22 cellular contexts compared by ENCODE assay signal in the genomic region with DNA sequence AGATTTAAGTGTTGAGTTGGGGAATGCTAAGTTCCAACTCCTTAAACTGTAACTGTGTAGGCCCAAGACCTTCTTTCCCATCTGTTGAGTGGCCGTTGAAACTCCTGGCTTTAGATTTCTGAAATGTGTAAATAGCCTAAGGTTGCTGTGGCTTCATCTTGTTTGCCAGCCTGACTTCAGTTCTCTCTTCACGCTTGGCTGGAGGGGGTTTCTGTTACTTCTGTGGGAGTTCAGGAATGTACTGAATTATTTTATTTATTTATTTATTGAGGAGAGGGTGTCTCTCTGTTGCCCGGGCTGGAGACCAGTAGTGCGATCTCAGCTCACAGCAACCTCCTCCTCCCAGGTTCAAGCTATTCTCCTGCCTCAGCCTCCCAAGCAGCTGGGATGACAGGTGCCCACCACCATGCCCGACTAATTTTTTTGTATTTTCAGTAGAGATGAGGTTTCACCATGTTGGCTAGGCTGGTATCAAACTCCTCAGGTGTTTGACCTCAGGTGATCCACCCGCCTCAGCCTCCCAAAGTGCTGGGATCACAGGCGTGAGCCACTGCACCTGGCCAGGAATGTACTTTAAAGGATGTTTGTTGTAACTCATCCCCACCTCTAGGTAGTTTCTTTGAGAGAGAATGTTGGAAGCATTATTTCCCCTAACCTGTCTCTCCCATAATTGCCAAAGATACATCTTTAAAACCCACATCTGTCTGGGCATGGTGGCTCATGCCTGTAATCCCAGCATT. TPM values are rescaled to one million over a fixed set of nuclear protein-coding genes. Genes with fewer than 3 reads are reported as not detected.
"Had no signal": no experiment of that assay in that cellular context is flagged by ENCODE, and none has a peak within 500 bp of the region (broad histone marks: within the 10 kb centered on the region; RNA-seq: fewer than 3 reads in every experiment).

No MANE protein-coding gene starts in this region.

- H3K27me3 Mint-ChIP-seq: progenitor cell of endocrine pancreas had no signal

- H3K4me1 ChIP-seq: foreskin keratinocyte, neural progenitor cell, upper lobe of right lung had no signal

- H3K9me3 Mint-ChIP-seq: activated CD4-positive, alpha-beta memory T cell treated with anti-CD3 and anti-CD28 coated beads for 36 hours; activated naive CD4-positive, alpha-beta T cell treated with anti-CD3 and anti-CD28 coated beads for 36 hours; activated naive CD8-positive, alpha-beta T cell treated with anti-CD3 and anti-CD28 coated beads, Interleukin-2, amount 10 ng/mL, durations not matched to agents 7 days and 5 days; dendritic cell treated with granulocyte-macrophage colony-stimulating factor and Interleukin-4, amounts not matched to agents 40 ng/mL and 50 ng/mL, for 4 days; naive thymus-derived CD4-positive, alpha-beta T cell; neural progenitor cell had no signal

- H3K4me3 ChIP-seq: body of pancreas, neural progenitor cell, upper lobe of right lung had no signal

- ATAC-seq: activated T-cell treated with anti-CD3 and anti-CD28 coated beads, Interleukin-2, amount 50 U/mL, for 72 hours; body of pancreas; foreskin keratinocyte; naive thymus-derived CD4-positive, alpha-beta T cell; stimulated activated naive CD8-positive, alpha-beta T cell treated with anti-CD3 and anti-CD28 coated beads, Interleukin-15, Interleukin-2, amounts not matched to agents 100 U/mL and 50 U/mL, for 24 hours; T-helper 17 cell; upper lobe of right lung had no signal

- H2AFZ ChIP-seq: neural progenitor cell had no signal

- FAIRE-seq: endometrium, kidney had no signal

- H3K27ac Mint-ChIP-seq: activated CD4-positive, alpha-beta memory T cell treated with anti-CD3 and anti-CD28 coated beads for 36 hours; activated naive CD4-positive, alpha-beta T cell treated with anti-CD3 and anti-CD28 coated beads for 36 hours; activated naive CD8-positive, alpha-beta T cell treated with anti-CD3 and anti-CD28 coated beads, Interleukin-2, amount 10 ng/mL, durations not matched to agents 7 days and 5 days; activated T-cell treated with anti-CD3 and anti-CD28 coated beads, Interleukin-2, amount 50 U/mL, for 72 hours; dendritic cell treated with granulocyte-macrophage colony-stimulating factor and Interleukin-4, amounts not matched to agents 40 ng/mL and 50 ng/mL, for 4 days; naive thymus-derived CD4-positive, alpha-beta T cell; neural progenitor cell; progenitor cell of endocrine pancreas; T-helper 17 cell had no signal

- H3K27me3 ChIP-seq: body of pancreas, upper lobe of right lung had no signal

- H3K4me2 ChIP-seq: neural progenitor cell had no signal

- H3K9me3 ChIP-seq: body of pancreas, upper lobe of right lung had no signal

- DNase-seq: activated CD4-positive, alpha-beta memory T cell treated with anti-CD3 and anti-CD28 coated beads for 36 hours; activated CD4-positive, alpha-beta T cell treated with anti-CD3 and anti-CD28 coated beads for 48 hours; activated effector memory CD4-positive, alpha-beta T cell treated with Interleukin-2 at 50 U/mL for 16 hours; activated naive CD4-positive, alpha-beta T cell treated with anti-CD3 and anti-CD28 coated beads for 36 hours; activated naive CD8-positive, alpha-beta T cell treated with anti-CD3 and anti-CD28 coated beads, Interleukin-2, amount 10 ng/mL, durations not matched to agents 7 days and 5 days; activated T-cell treated with anti-CD3 and anti-CD28 coated beads, Interleukin-2, amount 50 U/mL, for 72 hours; amniotic stem cell; body of pancreas; effector CD4-positive, alpha-beta T cell; foreskin keratinocyte; kidney; mesendoderm; naive thymus-derived CD4-positive, alpha-beta T cell; stimulated activated CD4-positive, alpha-beta T cell treated with anti-CD3 and anti-CD28 coated beads, Interleukin-4, amount 100 ng/mL, for 1 hour; stimulated activated naive CD8-positive, alpha-beta T cell treated with anti-CD3 and anti-CD28 coated beads, Interleukin-15, Interleukin-2, amounts not matched to agents 100 U/mL and 50 U/mL, for 24 hours; SW 1271; T-helper 17 cell; upper lobe of right lung had no signal

- H3K4me1 Mint-ChIP-seq: activated naive CD8-positive, alpha-beta T cell treated with anti-CD3 and anti-CD28 coated beads, Interleukin-2, amount 10 ng/mL, durations not matched to agents 7 days and 5 days; naive thymus-derived CD4-positive, alpha-beta T cell had no signal

- H3K36me3 ChIP-seq: neural progenitor cell, upper lobe of right lung had no signal

- H3K4me3 Mint-ChIP-seq: activated CD4-positive, alpha-beta memory T cell treated with anti-CD3 and anti-CD28 coated beads for 36 hours; activated naive CD4-positive, alpha-beta T cell treated with anti-CD3 and anti-CD28 coated beads for 36 hours; activated naive CD8-positive, alpha-beta T cell treated with anti-CD3 and anti-CD28 coated beads, Interleukin-2, amount 10 ng/mL, durations not matched to agents 7 days and 5 days; activated T-cell treated with anti-CD3 and anti-CD28 coated beads, Interleukin-2, amount 50 U/mL, for 72 hours; dendritic cell treated with granulocyte-macrophage colony-stimulating factor and Interleukin-4, amounts not matched to agents 40 ng/mL and 50 ng/mL, for 4 days; naive thymus-derived CD4-positive, alpha-beta T cell; neural progenitor cell; T-helper 17 cell had no signal

- H3K9ac ChIP-seq: neural progenitor cell had no signal

- H3K27ac ChIP-seq: body of pancreas, foreskin keratinocyte, neural progenitor cell, upper lobe of right lung had no signal

- H3K36me3 Mint-ChIP-seq: activated CD4-positive, alpha-beta memory T cell treated with anti-CD3 and anti-CD28 coated beads for 36 hours; activated naive CD8-positive, alpha-beta T cell treated with anti-CD3 and anti-CD28 coated beads, Interleukin-2, amount 10 ng/mL, durations not matched to agents 7 days and 5 days; neural progenitor cell had no signal

RNA-seq across cellular contexts. Expression of gene TTC39A, which starts 5.9 kb away (rescaled TPM):
- total RNA-seq: activated naive CD4-positive, alpha-beta T cell treated with anti-CD3 and anti-CD28 coated beads for 36 hours; activated naive CD8-positive, alpha-beta T cell treated with anti-CD3 and anti-CD28 coated beads, Interleukin-2, amount 10 ng/mL, durations not matched to agents 7 days and 5 days; T-helper 17 cell had no signal
- polyA plus RNA-seq: naive thymus-derived CD4-positive, alpha-beta T cell had no signal
